In genomic region chr16:89154390-89155183, GRCh38 we compare ENCODE assay signal across 1 cellular context.
TF ChIP-seq lines count a peak whose summit lies in the region.

No MANE protein-coding gene starts in this region.

TF ChIP-seq in HCT116, 20 proteins besides CTCF, POLR2A, EP300 and RAD21 (continued from another document):
- no peak for TF ChIP-seq REST (IDR thresholded peaks at IDR 0.05; ENCODE audit: low read depth)
- TF ChIP-seq POLR2AphosphoS5 (IDR thresholded peaks at IDR 0.05; ENCODE audit: low read depth, low read length) = 0 out of 2 replicates have a peak, but pooled peaks have one; percentile 9
- no peak for TF ChIP-seq ATF3 (IDR thresholded peaks at IDR 0.05)
